ENCODE assay signal across 19 cellular contexts in the genomic region with DNA sequence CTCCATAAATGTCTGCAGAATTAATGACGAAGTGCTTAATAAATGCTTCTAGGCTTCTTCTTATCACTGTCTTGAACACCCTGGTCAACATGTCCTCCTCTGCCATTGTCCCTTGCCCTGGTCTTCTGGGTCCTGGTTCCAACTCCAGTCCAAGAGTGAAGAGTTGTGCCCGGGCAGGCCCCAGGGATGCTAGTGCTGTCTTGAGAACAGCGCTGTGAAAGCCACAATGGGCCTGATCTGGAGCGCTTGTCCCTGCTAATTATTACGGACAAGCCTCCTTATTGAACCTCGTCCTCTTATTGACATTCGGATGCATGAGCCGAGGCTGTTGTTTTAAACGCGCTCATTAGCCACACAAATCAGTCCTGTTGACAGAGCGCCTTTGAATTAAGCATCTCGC.
DNase-seq lines count a peak whose midpoint lies in the region; ATAC-seq, FAIRE-seq and TF ChIP-seq lines count a peak whose summit lies in the region.
"Had no signal": no experiment of that assay in that cellular context is flagged by ENCODE, and none has a peak within 500 bp of the region (broad histone marks: within the 10 kb centered on the region; RNA-seq: fewer than 3 reads in every experiment).

No MANE protein-coding gene starts in this region.

- intact Hi-C loops in CD14-positive monocyte (cut with micrococcal nuclease), result no loop called here
- intact Hi-C loops in PC-9 (cut with micrococcal nuclease; ENCODE audit: unreplicated experiment), result no loop called here

- H3K9me3 ChIP-seq in neural progenitor cell (ENCODE audit: low read depth) (no peaks in the 10 kb centered on the region), PC-9 (ENCODE audit: insufficient read depth, low read depth) (no peaks in the 10 kb centered on the region)

- H3K9me3 Mint-ChIP-seq in CD14-positive monocyte (peaks cover 0 to 9% (median 2%) of the 10 kb centered on the region in 7 donors), brain (peaks cover 0 to 7% (median 6%) of the 10 kb centered on the region in 5 experiments), neural progenitor cell (peaks cover 12% of the 10 kb centered on the region)
- H3K9me3 Mint-ChIP-seq: HFFc6 had no signal

- H3K4me3 Mint-ChIP-seq in CD14-positive monocyte, result no peak overlapping the region
- H3K4me3 Mint-ChIP-seq in brain, result peak overlapping the region in 1 of 5 experiments; percentile 18
- peak overlapping the region; percentile 24 for H3K4me3 Mint-ChIP-seq in neural progenitor cell
- H3K4me3 Mint-ChIP-seq: CD4-positive, alpha-beta memory T cell; HFFc6 had no signal

- peak; percentile 10 for DNase-seq in CD14-positive monocyte (ENCODE audit: low spot score)
- peak; percentile 9 for DNase-seq in NCI-H69 (lab: John Stamatoyannopoulos, UW)
- no peak for DNase-seq in neural progenitor cell (ENCODE audit: low spot score)
- no peak for DNase-seq in frontal cortex (ENCODE audit: low spot score in 2 of 2)
- no peak for DNase-seq in PC-9
- DNase-seq: ACHN; C1 segment of cervical spinal cord; CD4-positive, alpha-beta memory T cell; DMS153; DMS79 treated with DMSO at 0.1 percent for 48 hours; EL; HCEC 1CT; HFFc6 had no signal

- CTCF ChIA-PET in PC-9 (lab: Charles Lee), result no interaction called here

- no peaks in the 10 kb centered on the region for H3K9me2 ChIP-seq in PC-9 (ENCODE audit: insufficient read depth)

- H3K4me3 ChIP-seq in neural progenitor cell (no peak overlapping the region), PC-9 (no peak overlapping the region)

- no TSS peak for BruUV-seq in PC-9 (replicated peaks; lab: Mats Ljungman, UMichigan)

- H3K4me1 ChIP-seq in neural progenitor cell (peaks cover 14% of the 10 kb centered on the region), PC-9 (replicated peaks; ENCODE audit: insufficient read depth) (no peaks in the 10 kb centered on the region)

- H3K36me3 Mint-ChIP-seq in CD14-positive monocyte (no peaks in the 10 kb centered on the region), brain (no peaks in the 10 kb centered on the region), neural progenitor cell (no peaks in the 10 kb centered on the region)
- H3K36me3 Mint-ChIP-seq: CD4-positive, alpha-beta memory T cell had no signal

- H3F3A ChIP-seq in neural progenitor cell (ENCODE audit: low read depth), result no peaks in the 10 kb centered on the region
- no peaks in the 10 kb centered on the region for H3F3A ChIP-seq in PC-9 (ENCODE audit: insufficient read depth, low read depth)

- POLR2A ChIA-PET in PC-9 (lab: Charles Lee; ENCODE audit: unreplicated experiment), result no interaction called here

- H4K20me1 ChIP-seq in neural progenitor cell (ENCODE audit: low read depth), result no peaks in the 10 kb centered on the region
- no peaks in the 10 kb centered on the region for H4K20me1 ChIP-seq in PC-9 (ENCODE audit: insufficient read depth)

- no peak for FAIRE-seq in frontal cortex (lab: Jason Lieb, UNC)
- FAIRE-seq: G401.6, GM12891 had no signal

- H3K27ac ChIP-seq in neural progenitor cell, result no peak overlapping the region
- no peak overlapping the region for H3K27ac ChIP-seq in PC-9
- H3K27ac ChIP-seq: HL-60 had no signal

- H3K27me3 Mint-ChIP-seq in CD14-positive monocyte (ENCODE audit: low read depth in 3 of 3) (peaks cover 1 to 18% (median 8%) of the 10 kb centered on the region in 3 donors), brain (peaks cover 3% of the 10 kb centered on the region), neural progenitor cell (ENCODE audit: insufficient read depth, low read depth) (peaks cover 15% of the 10 kb centered on the region)

- no peak overlapping the region for H3K4me2 ChIP-seq in neural progenitor cell
- no peak overlapping the region for H3K4me2 ChIP-seq in PC-9

- TF ChIP-seq CTCF in CD14-positive monocyte (IDR thresholded peaks at IDR 0.05) (no peak), brain (conservative IDR thresholded peaks at IDR 0.05) (no peak), neural progenitor cell (IDR thresholded peaks at IDR 0.05) (no peak), PC-9 (conservative IDR thresholded peaks at IDR 0.05) (no peak)

- no peaks in the 10 kb centered on the region for H3K79me2 ChIP-seq in neural progenitor cell (ENCODE audit: low read depth)
- no peaks in the 10 kb centered on the region for H3K79me2 ChIP-seq in PC-9 (ENCODE audit: low read depth)

- H3K4me1 Mint-ChIP-seq in CD14-positive monocyte (no peaks in the 10 kb centered on the region), brain (peaks cover 28% of the 10 kb centered on the region), neural progenitor cell (peaks cover 4% of the 10 kb centered on the region)
- H3K4me1 Mint-ChIP-seq: CD4-positive, alpha-beta memory T cell had no signal

- H3K27me3 ChIP-seq in neural progenitor cell (no peaks in the 10 kb centered on the region), PC-9 (ENCODE audit: insufficient read depth, low read depth) (peaks cover 86% of the 10 kb centered on the region)

- no peak overlapping the region for H3K9ac ChIP-seq in neural progenitor cell

- H2AFZ ChIP-seq in neural progenitor cell (replicated peaks), result no peak overlapping the region
- H2AFZ ChIP-seq in PC-9, result no peak overlapping the region

- ATAC-seq in GM19463 (IDR thresholded peaks at IDR 0.05; ENCODE audit: unreplicated experiment) (no peak), HG02885 (IDR thresholded peaks at IDR 0.05; ENCODE audit: poor library complexity, unreplicated experiment) (no peak)

- H3K36me3 ChIP-seq in neural progenitor cell, result no peaks in the 10 kb centered on the region
- H3K36me3 ChIP-seq in PC-9 (ENCODE audit: low read depth), result no peaks in the 10 kb centered on the region

- no peak overlapping the region for H3K27ac Mint-ChIP-seq in CD14-positive monocyte
- peak overlapping the region; percentile 13 to 96 (median 63) for H3K27ac Mint-ChIP-seq in brain
- H3K27ac Mint-ChIP-seq in neural progenitor cell, result no peak overlapping the region
- H3K27ac Mint-ChIP-seq: CD4-positive, alpha-beta memory T cell; HFFc6 had no signal

Comparison
In these comparisons a context has a peak if more than half of its experiments do, and no peak if none do; other contexts are left out.
1. DNase-seq: peak in CD14-positive monocyte (single experiment) and NCI-H69 (single experiment); none in neural progenitor cell (single experiment), frontal cortex (0 of 2) and PC-9 (0 of 2).
2. H3K27ac Mint-ChIP-seq: peak in brain (5 of 5); none in CD14-positive monocyte (0 of 7) and neural progenitor cell (single experiment).